ENCODE assay signal across 8 cellular contexts in the genomic region with DNA sequence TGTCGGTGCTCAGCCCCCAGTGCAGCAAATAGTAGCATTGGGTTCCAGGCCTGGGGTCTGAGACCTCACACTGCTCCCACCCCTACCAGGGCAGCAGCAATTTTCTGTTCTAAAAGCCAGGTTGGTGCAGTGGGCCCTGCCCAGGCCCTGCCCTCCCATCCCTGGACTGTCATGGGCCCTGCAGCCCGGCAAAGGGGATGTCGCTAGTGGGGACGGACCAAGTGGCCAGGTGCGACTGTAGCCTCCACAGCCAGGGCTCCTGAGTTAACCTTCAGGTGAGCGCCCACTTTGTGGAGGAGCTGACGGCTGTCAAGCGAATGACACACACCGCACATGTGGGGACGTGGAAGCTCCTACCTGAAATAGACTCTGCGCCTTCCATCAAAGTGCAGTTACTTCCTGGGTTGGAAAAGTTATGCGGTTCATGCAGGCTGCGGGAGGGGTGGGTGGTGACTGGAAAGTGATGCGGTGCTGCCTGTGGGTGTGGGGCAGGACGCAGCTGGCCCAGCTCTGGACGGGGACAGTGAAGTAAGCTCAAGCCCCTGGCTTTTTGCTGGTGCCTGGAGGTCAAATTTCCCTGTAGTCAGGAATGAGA. TPM values are rescaled to one million over a fixed set of nuclear protein-coding genes. Genes with fewer than 3 reads are reported as not detected.
DNase-seq lines count a peak whose midpoint lies in the region; ATAC-seq and TF ChIP-seq lines count a peak whose summit lies in the region.

No MANE protein-coding gene starts in this region.

- H3K4me1 Mint-ChIP-seq in H9 (peaks cover 23 to 39% of the 10 kb centered on the region in 2 experiments), T-helper 17 cell (peaks cover 27% of the 10 kb centered on the region)

- H3K9me3 ChIP-seq in H9 (ENCODE audit: control insufficient read depth, low read depth, low read length) = no peaks in the 10 kb centered on the region
- no peaks in the 10 kb centered on the region for H3K9me3 ChIP-seq in T-helper 17 cell (ENCODE audit: control insufficient read depth, low read length, poor library complexity, severe bottlenecking)
- no peaks in the 10 kb centered on the region for H3K9me3 ChIP-seq in skeletal muscle tissue (ENCODE audit: control insufficient read depth in 3 of 3, low read length in 3 of 3)

- H3K9ac ChIP-seq in H9 (ENCODE audit: extremely low read depth, insufficient read length, low read length) = no peak overlapping the region
- peak overlapping the region in 2 of 3 donors; percentile 83 for H3K9ac ChIP-seq in skeletal muscle tissue (ENCODE audit: low read depth in 1 of 3, low read length in 3 of 3)

- no peak overlapping the region for H2BK120ac ChIP-seq in H9 (ENCODE audit: low read depth, low read length, poor library complexity, severe bottlenecking)

- no peak overlapping the region for H2BK5ac ChIP-seq in H9 (ENCODE audit: insufficient read length, low read length)

- H3T11ph ChIP-seq in H9 (ENCODE audit: low read length) = no peak overlapping the region

- no peak overlapping the region for H3K18ac ChIP-seq in H9 (ENCODE audit: insufficient read length, low read depth, low read length)

- no peaks in the 10 kb centered on the region; the same call in 1 of the 2 replicates for H3K27me3 Mint-ChIP-seq in H9 (ENCODE audit: low read depth)
- no peaks in the 10 kb centered on the region for H3K27me3 Mint-ChIP-seq in T-helper 17 cell

- TF ChIP-seq CTCF in H9 (conservative IDR thresholded peaks at IDR 0.05) (no peak), fibroblast of pulmonary artery (IDR thresholded peaks at IDR 0.05; ENCODE audit: low read length, missing control alignments) (no peak)

- in situ Hi-C loops in ACHN (cut with HindIII; ENCODE audit: low pct_ligation_motif_present, low pct_unique_long_range_greater_than_20kb, low sequenced_read_pairs) = no loop called here

- H3K79me1 ChIP-seq in H9 (ENCODE audit: insufficient read depth, low read depth, low read length, poor library complexity, severe bottlenecking) = peaks cover 5% of the 10 kb centered on the region

- no peaks in the 10 kb centered on the region for H4K20me1 ChIP-seq in H9 (ENCODE audit: control insufficient read depth, insufficient read depth, insufficient read length)

- peak overlapping the region; percentile 80 for H3K4me3 ChIP-seq in fibroblast of pulmonary artery (replicated peaks; ENCODE audit: low read depth, low read length)
- peak overlapping the region; percentile 71 to 83 (median 73) for H3K4me3 ChIP-seq in skeletal muscle tissue (ENCODE audit: low read length in 3 of 3)

- H4K8ac ChIP-seq in H9 (replicated peaks; ENCODE audit: insufficient read length, low read depth, low read length) = no peak overlapping the region

- peaks cover 4% of the 10 kb centered on the region; the same call in 1 of the 2 replicates for H3K79me2 ChIP-seq in H9 (ENCODE audit: insufficient read depth, low read length)

- no peak overlapping the region for H2BK12ac ChIP-seq in H9 (ENCODE audit: insufficient read length, low read depth, low read length)

- H3K4me3 Mint-ChIP-seq in H9 (peak overlapping the region; percentile 64 to 75; a peak in 4 of 5 replicates), T-helper 17 cell (peak overlapping the region; percentile 87)

- H3K27ac Mint-ChIP-seq in H9 = no peak overlapping the region
- peak overlapping the region; percentile 74 for H3K27ac Mint-ChIP-seq in T-helper 17 cell

- H3K27ac ChIP-seq in H9 (ENCODE audit: insufficient read length, low read depth, low read length) = no peak overlapping the region
- H3K27ac ChIP-seq in skeletal muscle tissue (ENCODE audit: low read depth, low read length) = no peak overlapping the region

- no peak overlapping the region for H2AFZ ChIP-seq in H9 (ENCODE audit: low read length)

- H3K4me2 ChIP-seq in H9 (ENCODE audit: insufficient read depth, insufficient read length, low read length) = peak overlapping the region; percentile 57

- no peak overlapping the region for H3K4ac ChIP-seq in H9 (ENCODE audit: low read depth, low read length)

- no peak overlapping the region; the same call in 1 of the 2 replicates for H3K14ac ChIP-seq in H9 (ENCODE audit: insufficient read depth, low read length)

- H3K23ac ChIP-seq in H9 (ENCODE audit: insufficient read length, low read depth, low read length) = no peak overlapping the region

- no peak overlapping the region for H4K91ac ChIP-seq in H9 (ENCODE audit: insufficient read length, low read depth, low read length)

- no peak overlapping the region for H3K56ac ChIP-seq in H9 (ENCODE audit: insufficient read length, low read depth, low read length)

- DNase-seq in H9 = no peak
- DNase-seq in T-helper 17 cell = no peak
- no peak for DNase-seq in fibroblast of pulmonary artery (ENCODE audit: low read depth)
- DNase-seq in ACHN = no peak
- DNase-seq in activated CD4-positive, CD25-positive, alpha-beta regulatory T cell (lab: John Stamatoyannopoulos, UW) = no peak
- DNase-seq in NCI-H2227 treated with DMSO at 0.1 percent for 48 hours (lab: John Stamatoyannopoulos, UW) = no peak

- H3K23me2 ChIP-seq in H9 (ENCODE audit: insufficient read length, low read depth, low read length, poor library complexity, severe bottlenecking) = peaks cover 6% of the 10 kb centered on the region

- H3K36me3 ChIP-seq in skeletal muscle tissue (ENCODE audit: control insufficient read depth in 3 of 3, insufficient read depth in 3 of 3, low read length in 3 of 3) = no peaks in the 10 kb centered on the region

- H3K9me3 Mint-ChIP-seq in H9 = no peaks in the 10 kb centered on the region

- H3K27me3 ChIP-seq in H9 (ENCODE audit: insufficient read depth, low read length) = no peaks in the 10 kb centered on the region
- peaks cover 0 to 2% (median 0%) of the 10 kb centered on the region in 3 donors for H3K27me3 ChIP-seq in skeletal muscle tissue (ENCODE audit: control insufficient read depth in 3 of 3, insufficient read depth in 3 of 3, low read length in 3 of 3)

- no peak overlapping the region for H2BK15ac ChIP-seq in H9 (ENCODE audit: low read depth, low read length)

- no CpG with 5 or more reads among the region's 16 CpGs for WGBS in H9 (ENCODE audit: extremely low coverage, insufficient read length, low lambda C conversion rate)

- H2BK20ac ChIP-seq in H9 (ENCODE audit: low read depth, low read length, poor library complexity, severe bottlenecking) = no peak overlapping the region

- H4K5ac ChIP-seq in H9 (ENCODE audit: insufficient read length, low read depth, low read length) = no peak overlapping the region

- peaks cover 3% of the 10 kb centered on the region; the same call in 1 of the 2 replicates for H3K4me1 ChIP-seq in H9 (ENCODE audit: insufficient read depth, low read length)
- H3K4me1 ChIP-seq in skeletal muscle tissue (ENCODE audit: control insufficient read depth in 3 of 3, insufficient read depth in 3 of 3, low read length in 3 of 3) = peaks cover 52 to 81% (median 74%) of the 10 kb centered on the region in 3 donors

- H2AK5ac ChIP-seq in H9 (ENCODE audit: insufficient read length, low read length) = no peak overlapping the region

- ATAC-seq in T-helper 17 cell (no peak), HG03520 (IDR thresholded peaks at IDR 0.05; ENCODE audit: unreplicated experiment) (no peak)

- H3K36me3 Mint-ChIP-seq in H9 (ENCODE audit: insufficient read depth in 1 of 3, low read depth in 3 of 3) = peaks cover 3 to 6% (median 3%) of the 10 kb centered on the region in 3 experiments; a peak in 6 of 7 replicates
- no peaks in the 10 kb centered on the region for H3K36me3 Mint-ChIP-seq in T-helper 17 cell (ENCODE audit: low read depth)

RNA-seq across cellular contexts. Expression of gene INF2, which starts 1.5 kb away (rescaled TPM):
- total RNA-seq in H9 (2021) (58.3 and 59.1 TPM in 2 replicates), T-helper 17 cell (10 to 100 TPM; 61.0 to 76.1 TPM), skeletal muscle tissue (14.6 TPM)

RNA-seq across cellular contexts. Expression of gene ADSS1, which starts 33.1 kb away (rescaled TPM):
- total RNA-seq in H9 (2021) = 7.8 and 8.5 TPM in 2 replicates
- total RNA-seq in T-helper 17 cell = 1 to 10 TPM; 2.4 to 2.9 TPM
- total RNA-seq in skeletal muscle tissue = 89.8 TPM
